ENCODE assay signal across 1 cellular context in genomic region chr15:34657469-34658127, GRCh38.
TF ChIP-seq lines count a peak whose summit lies in the region.

No MANE protein-coding gene starts in this region.

TF ChIP-seq in K562, 482 proteins besides CTCF, POLR2A, EP300 and RAD21 (continued from another document):
- TF ChIP-seq ZNF407 (IDR thresholded peaks at IDR 0.05; ENCODE audit: low read depth) (no peak), STAG1 (CRISPR knock-in tag; IDR thresholded peaks at IDR 0.05; ENCODE audit: borderline replicate concordance) (no peak), ZFP91 (CRISPR knock-in tag; IDR thresholded peaks at IDR 0.05) (no peak), ZNF354B (CRISPR knock-in tag; IDR thresholded peaks at IDR 0.05) (no peak), MYC (IDR thresholded peaks at IDR 0.05; ENCODE audit: low read depth, low read length) (0 out of 2 replicates have a peak, but pooled peaks have one; percentile 14), MYC (CRISPR knock-in tag; IDR thresholded peaks at IDR 0.05; ENCODE audit: borderline replicate concordance, low read depth) (no peak), E2F3 (CRISPR knock-in tag; IDR thresholded peaks at IDR 0.05) (no peak), MITF (IDR thresholded peaks at IDR 0.05) (no peak), KDM4B (IDR thresholded peaks at IDR 0.05; ENCODE audit: borderline replicate concordance in 2 of 2, low read depth in 1 of 2) (no peak), FUS (optimal IDR thresholded peaks at IDR 0.05; ENCODE audit: low read depth, low read length) (no peak), ZNF316 (IDR thresholded peaks at IDR 0.05) (peak; percentile 83), ZNF764 (CRISPR knock-in tag; IDR thresholded peaks at IDR 0.05; ENCODE audit: low read depth) (no peak), HDAC2 (IDR thresholded peaks at IDR 0.05) (peak; percentile 93), TAF15 (IDR thresholded peaks at IDR 0.05; ENCODE audit: low read depth, low read length) (no peak), RCOR1 (IDR thresholded peaks at IDR 0.05; ENCODE audit: borderline replicate concordance in 1 of 2, low read depth in 2 of 2, low read length in 2 of 2) (peak; percentile 94 to 98), ARID2 (IDR thresholded peaks at IDR 0.05) (no peak), ZNF311 (CRISPR knock-in tag; IDR thresholded peaks at IDR 0.05) (no peak), EGR1 (conservative IDR thresholded peaks at IDR 0.05) (no peak), PRMT5 (CRISPR knock-in tag; IDR thresholded peaks at IDR 0.05) (no peak), MXD1 (CRISPR knock-in tag; IDR thresholded peaks at IDR 0.05; ENCODE audit: borderline replicate concordance, poor library complexity, severe bottlenecking) (no peak), PPARD (CRISPR knock-in tag; IDR thresholded peaks at IDR 0.05) (no peak), ZFPM2 (CRISPR knock-in tag; IDR thresholded peaks at IDR 0.05) (no peak), ETV5 (CRISPR knock-in tag; IDR thresholded peaks at IDR 0.05; ENCODE audit: low read depth) (no peak), GTF2F1 (IDR thresholded peaks at IDR 0.05; ENCODE audit: low read depth, low read length) (no peak), SIN3B (IDR thresholded peaks at IDR 0.05; ENCODE audit: low read depth) (no peak), MEF2D (tag; conservative IDR thresholded peaks at IDR 0.05; ENCODE audit: low read depth) (no peak), RBBP5 (IDR thresholded peaks at IDR 0.05; ENCODE audit: borderline replicate concordance, insufficient read depth, low read length, poor library complexity, severe bottlenecking) (peak; percentile 25), ATF6 (CRISPR knock-in tag; IDR thresholded peaks at IDR 0.05) (no peak), CLOCK (CRISPR knock-in tag; IDR thresholded peaks at IDR 0.05; ENCODE audit: borderline replicate concordance) (no peak), CTBP1 (IDR thresholded peaks at IDR 0.05; ENCODE audit: borderline replicate concordance) (peak; percentile 87), FOXJ2 (tag; IDR thresholded peaks at IDR 0.05) (no peak), ATF1 (CRISPR knock-in tag; IDR thresholded peaks at IDR 0.05) (no peak), ATF1 (tag; IDR thresholded peaks at IDR 0.05) (peak; percentile 37), NFE2 (IDR thresholded peaks at IDR 0.05; ENCODE audit: low read depth) (peak; percentile 63; the same call in 1 of the 2 replicates), FOXP1 (CRISPR knock-in tag; IDR thresholded peaks at IDR 0.05) (no peak), MCM5 (IDR thresholded peaks at IDR 0.05; ENCODE audit: low read depth) (no peak), ELF1 (tag; IDR thresholded peaks at IDR 0.05) (no peak), FOXA3 (CRISPR knock-in tag; conservative IDR thresholded peaks at IDR 0.05 in 1 of 2, IDR thresholded peaks at IDR 0.05 in 1 of 2) (no peak), KLF1 (tag; IDR thresholded peaks at IDR 0.05) (no peak), BRCA1 (IDR thresholded peaks at IDR 0.05) (no peak), BRCA1 (CRISPR knock-in tag; IDR thresholded peaks at IDR 0.05) (no peak), NR2F6 (CRISPR knock-in tag; IDR thresholded peaks at IDR 0.05) (no peak), GTF2B (IDR thresholded peaks at IDR 0.05; ENCODE audit: extremely low read depth, insufficient read length) (no peak), SRSF7 (optimal IDR thresholded peaks at IDR 0.05; ENCODE audit: low read depth, low read length) (no peak), SP1 (CRISPR knock-in tag; IDR thresholded peaks at IDR 0.05) (no peak), ZC3H4 (CRISPR knock-in tag; IDR thresholded peaks at IDR 0.05; ENCODE audit: borderline replicate concordance) (no peak), KLF13 (tag; IDR thresholded peaks at IDR 0.05; ENCODE audit: borderline replicate concordance, low read depth) (no peak), BCLAF1 (IDR thresholded peaks at IDR 0.05; ENCODE audit: borderline replicate concordance in 1 of 2, control insufficient read depth in 1 of 2, low read depth in 2 of 2, low read length in 1 of 2) (no peak), SMARCE1 (IDR thresholded peaks at IDR 0.05) (peak; percentile 79; the same call in 1 of the 2 replicates)
